ENCODE assay signal across 21 cellular contexts in the genomic region with DNA sequence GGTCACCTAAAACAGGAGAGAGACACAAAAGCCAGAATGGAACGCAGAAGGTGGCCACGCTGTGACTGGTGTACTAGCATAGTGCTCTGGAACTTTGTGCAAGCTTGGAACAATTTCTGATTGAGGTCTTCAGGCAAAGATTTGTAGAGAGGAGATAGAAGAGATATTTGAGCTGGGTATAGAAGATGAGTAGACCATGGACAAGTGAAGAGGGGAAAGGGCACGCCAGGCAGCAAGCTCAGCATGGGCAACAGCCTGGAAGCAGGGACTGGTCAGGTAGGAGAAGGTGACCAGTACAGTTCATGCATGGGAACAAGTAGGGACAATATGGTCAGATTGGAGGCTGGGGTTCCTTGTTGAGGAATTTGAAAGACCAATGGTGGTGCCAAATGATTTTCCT. TPM values are rescaled to one million over a fixed set of nuclear protein-coding genes. Genes with fewer than 3 reads are reported as not detected.
DNase-seq lines count a peak whose midpoint lies in the region; ATAC-seq, FAIRE-seq and TF ChIP-seq lines count a peak whose summit lies in the region.
"Had no signal": no experiment of that assay in that cellular context is flagged by ENCODE, and none has a peak within 500 bp of the region (broad histone marks: within the 10 kb centered on the region; RNA-seq: fewer than 3 reads in every experiment).

No MANE protein-coding gene starts in this region.

- H3K27me3 Mint-ChIP-seq in T-helper 1 cell treated with Interleukin-12 subunit alpha and Interleukin-12 subunit beta and Interleukin-4 antibody, amounts not matched to agents 30 μg/mL and 1 μg/mL, for 36 hours (ENCODE audit: low read depth): no peaks in the 10 kb centered on the region
- H3K27me3 Mint-ChIP-seq: CD4-positive, alpha-beta T cell had no signal

- no peak for TF ChIP-seq EP300 in HepG2 (IDR thresholded peaks at IDR 0.05; ENCODE audit: low read depth in 2 of 2, low read length in 2 of 2)
- TF ChIP-seq EP300 in HepG2 (CRISPR knock-in tag; IDR thresholded peaks at IDR 0.05; ENCODE audit: borderline replicate concordance): no peak

- H3K9me2 ChIP-seq in hepatocyte (replicated peaks; ENCODE audit: insufficient read depth): no peaks in the 10 kb centered on the region

- peaks cover 27% of the 10 kb centered on the region for H3K4me1 Mint-ChIP-seq in T-helper 1 cell treated with Interleukin-12 subunit alpha and Interleukin-12 subunit beta and Interleukin-4 antibody, amounts not matched to agents 30 μg/mL and 1 μg/mL, for 36 hours (ENCODE audit: low read depth)

- POLR2A ChIA-PET in HepG2 (lab: Yijun Ruan, JAX): no interaction called here

- no peak for FAIRE-seq in HepG2 (lab: Jason Lieb, UNC)
- FAIRE-seq: A549 had no signal

- no peak overlapping the region for H2AFZ ChIP-seq in HepG2 (ENCODE audit: low read length)
- H2AFZ ChIP-seq in hepatocyte: no peak overlapping the region

- CTCF ChIA-PET in HepG2 (lab: Yijun Ruan, JAX; ENCODE audit: low intra/inter-chr PET ratio, low total read pairs): no interaction called here

- no TSS peak for BruUV-seq in HepG2 (replicated peaks; lab: Mats Ljungman, UMichigan)

- peak overlapping the region; percentile 50 for H3K27ac Mint-ChIP-seq in T-helper 1 cell treated with Interleukin-12 subunit alpha and Interleukin-12 subunit beta and Interleukin-4 antibody, amounts not matched to agents 30 μg/mL and 1 μg/mL, for 36 hours
- H3K27ac Mint-ChIP-seq: CD4-positive, alpha-beta T cell had no signal

- H4K20me1 ChIP-seq in HepG2 (ENCODE audit: insufficient read depth, low read length): no peaks in the 10 kb centered on the region
- H4K20me1 ChIP-seq in hepatocyte (ENCODE audit: insufficient read depth, poor library complexity, severe bottlenecking): no peaks in the 10 kb centered on the region

- TF ChIP-seq RAD21 in HepG2 (CRISPR knock-in tag; IDR thresholded peaks at IDR 0.05): no peak

- ATAC-seq in HepG2 (no peak), right lobe of liver (no peak), psoas muscle (no peak), HG02763 (IDR thresholded peaks at IDR 0.05; ENCODE audit: unreplicated experiment) (no peak)
- ATAC-seq: A549 had no signal

- 50% methylated on average over 3 of the region's 3 CpGs for WGBS in HepG2 (ENCODE audit: low lambda C conversion rate)
- 86% methylated on average over 3 of the region's 3 CpGs for WGBS in right lobe of liver (ENCODE audit: insufficient coverage, low coverage, low lambda C conversion rate, missing lambda C conversion rate)
- WGBS in psoas muscle, 3 donors: 95 to 100% (median 95%) methylated on average over 3 of the region's 3 CpGs
- WGBS in hepatocyte (ENCODE audit: low lambda C conversion rate, missing lambda C conversion rate): 97% methylated on average over 3 of the region's 3 CpGs

- H3K36me3 ChIP-seq in HepG2 (replicated peaks in 1 of 2; ENCODE audit: control insufficient read depth in 1 of 2, insufficient read depth in 2 of 2, low read length in 2 of 2) (no peaks in the 10 kb centered on the region), right lobe of liver (no peaks in the 10 kb centered on the region), psoas muscle (ENCODE audit: insufficient read depth in 1 of 2, low read depth in 1 of 2) (peaks cover 7 to 94% of the 10 kb centered on the region in 2 donors), hepatocyte (replicated peaks; ENCODE audit: insufficient read depth, low read depth) (no peaks in the 10 kb centered on the region)

- DNase-seq in T-helper 1 cell: no peak
- DNase-seq in HepG2 (ENCODE audit: low spot score): no peak
- no peak for DNase-seq in right lobe of liver
- no peak for DNase-seq in psoas muscle
- DNase-seq in hepatocyte (ENCODE audit: low spot score): no peak
- DNase-seq: AML-193; Caco-2; CD4-positive, alpha-beta T cell; DMS153; DMS79; GDM1; GOT3; H7 had no signal

- in situ Hi-C loops in HepG2 (cut with HindIII; ENCODE audit: extremely low pct_ligation_motif_present, low pct_unique_long_range_greater_than_20kb): no loop called here

- TF ChIP-seq CTCF in HepG2 (CRISPR knock-in tag; IDR thresholded peaks at IDR 0.05) (no peak), right lobe of liver (IDR thresholded peaks at IDR 0.05) (no peak), psoas muscle (IDR thresholded peaks at IDR 0.05) (no peak), hepatocyte (IDR thresholded peaks at IDR 0.05; ENCODE audit: poor library complexity) (no peak)

- no peak overlapping the region for H3K4me3 Mint-ChIP-seq in T-helper 1 cell treated with Interleukin-12 subunit alpha and Interleukin-12 subunit beta and Interleukin-4 antibody, amounts not matched to agents 30 μg/mL and 1 μg/mL, for 36 hours
- H3K4me3 Mint-ChIP-seq: CD4-positive, alpha-beta T cell had no signal

- H3K27ac ChIP-seq in HepG2 (ENCODE audit: extremely low read length, insufficient read depth, low read length) (no peak overlapping the region), right lobe of liver (no peak overlapping the region), psoas muscle (peak overlapping the region; percentile 92), hepatocyte (no peak overlapping the region)
- H3K27ac ChIP-seq: 22Rv1, A549, C4-2B had no signal

- no peak overlapping the region for H3K9ac ChIP-seq in HepG2 (ENCODE audit: insufficient read depth, low read depth, low read length)

- H3K36me3 Mint-ChIP-seq in T-helper 1 cell treated with Interleukin-12 subunit alpha and Interleukin-12 subunit beta and Interleukin-4 antibody, amounts not matched to agents 30 μg/mL and 1 μg/mL, for 36 hours (ENCODE audit: low read depth): peaks cover 55% of the 10 kb centered on the region

- intact Hi-C loops in HepG2 (cut with micrococcal nuclease; ENCODE audit: unreplicated experiment): no loop called here
- intact Hi-C loops in right lobe of liver (cut with DNase I): loop anchor here in 1 of 2 donors (10.0 kb wide), 1 partner anchor 292 kb away; no protein-coding TSS in a partner anchor
- intact Hi-C loops in psoas muscle (cut with DNase I): no loop called here

- H3K9me3 Mint-ChIP-seq in T-helper 1 cell treated with Interleukin-12 subunit alpha and Interleukin-12 subunit beta and Interleukin-4 antibody, amounts not matched to agents 30 μg/mL and 1 μg/mL, for 36 hours: peaks cover 55% of the 10 kb centered on the region

- H3K9me3 ChIP-seq in HepG2 (ENCODE audit: low read length) (peaks cover 18% of the 10 kb centered on the region), right lobe of liver (no peaks in the 10 kb centered on the region), psoas muscle (peaks cover 4% of the 10 kb centered on the region), hepatocyte (ENCODE audit: low read depth) (no peaks in the 10 kb centered on the region)

- H3K4me2 ChIP-seq in HepG2 (ENCODE audit: low read depth, low read length) (no peak overlapping the region), hepatocyte (no peak overlapping the region)
- H3K4me2 ChIP-seq: A549 had no signal

- H3K4me3 ChIP-seq in HepG2 (replicated peaks in 1 of 3; ENCODE audit: insufficient read depth in 1 of 3, low read depth in 2 of 3, low read length in 3 of 3): no peak overlapping the region
- H3K4me3 ChIP-seq in right lobe of liver: no peak overlapping the region
- no peak overlapping the region for H3K4me3 ChIP-seq in psoas muscle
- H3K4me3 ChIP-seq in hepatocyte: no peak overlapping the region
- H3K4me3 ChIP-seq: A549 had no signal

- H3K79me2 ChIP-seq in HepG2 (ENCODE audit: insufficient read depth, low read length) (no peaks in the 10 kb centered on the region), hepatocyte (no peaks in the 10 kb centered on the region)

- TF ChIP-seq POLR2A in HepG2 (IDR thresholded peaks at IDR 0.05; ENCODE audit: insufficient read depth in 1 of 2, low read depth in 2 of 2, low read length in 2 of 2) (no peak), right lobe of liver (IDR thresholded peaks at IDR 0.05) (no peak)

- H3K27me3 ChIP-seq in HepG2 (ENCODE audit: control insufficient read depth in 1 of 2, insufficient read depth in 2 of 2, low read length in 2 of 2): peaks cover 7 to 27% of the 10 kb centered on the region in 2 experiments; a peak in 3 of 5 replicates
- no peaks in the 10 kb centered on the region for H3K27me3 ChIP-seq in right lobe of liver
- no peaks in the 10 kb centered on the region for H3K27me3 ChIP-seq in psoas muscle (ENCODE audit: insufficient read depth in 3 of 3, low read length in 2 of 3)
- no peaks in the 10 kb centered on the region for H3K27me3 ChIP-seq in hepatocyte

- peaks cover 10% of the 10 kb centered on the region for H3K4me1 ChIP-seq in HepG2 (ENCODE audit: insufficient read depth, low read length)
- no peaks in the 10 kb centered on the region for H3K4me1 ChIP-seq in right lobe of liver
- peaks cover 7% of the 10 kb centered on the region for H3K4me1 ChIP-seq in psoas muscle
- peaks cover 17% of the 10 kb centered on the region for H3K4me1 ChIP-seq in hepatocyte (ENCODE audit: insufficient read depth)
- H3K4me1 ChIP-seq: A549 had no signal

RNA-seq across cellular contexts. Expression of a gene that starts 24.4 kb away (rescaled TPM):
- total RNA-seq in HepG2 (2016; rRNA removed; fragmentation: Illumina TruSeq; extraction: Trizol): 0.04 TPM in 1 of 2 replicates, not detected in the other
- total RNA-seq in HepG2 (2016; cell fraction: cytosol; rRNA removed; fragmentation: Illumina TruSeq; extraction: Trizol; ENCODE audit: low read depth): not detected in 2 replicates
- 0.04 TPM in 1 of 2 replicates, not detected in the other for total RNA-seq in HepG2 (2016; cell fraction: insoluble cytoplasmic fraction; rRNA removed; fragmentation: Illumina TruSeq; extraction: Trizol)
- total RNA-seq in HepG2 (2016; cell fraction: membrane; rRNA removed; fragmentation: Illumina TruSeq; extraction: Trizol): 0.17 TPM in 1 of 2 replicates, not detected in the other
- total RNA-seq in HepG2 (2016; cell fraction: nucleus; rRNA removed; fragmentation: Illumina TruSeq; extraction: Trizol): 0.06 TPM in 1 of 2 replicates, not detected in the other
- 0.01 and 0.22 TPM in 2 replicates for polyA plus RNA-seq in HepG2 (2011; rRNA removed)
- 0.01 and 0.06 TPM in 2 replicates for polyA plus RNA-seq in HepG2 (2011; cell fraction: cytosol; rRNA removed)
- polyA plus RNA-seq in HepG2 (2011; cell fraction: nucleus; rRNA removed): 0.32 and 0.33 TPM in 2 replicates
- polyA plus RNA-seq in HepG2 (2012): 0.07 and 0.23 TPM in 2 replicates
- polyA plus RNA-seq in HepG2 (2016; cell fraction: cytosol; fragmentation: Illumina TruSeq; extraction: Trizol; ENCODE audit: low read depth): not detected in 2 replicates
- 0.03 TPM in 1 of 2 replicates, not detected in the other for polyA plus RNA-seq in HepG2 (2016; cell fraction: insoluble cytoplasmic fraction; fragmentation: Illumina TruSeq; extraction: Trizol; ENCODE audit: low read depth)
- not detected in 2 replicates for polyA plus RNA-seq in HepG2 (2016; cell fraction: membrane; fragmentation: Illumina TruSeq; extraction: Trizol; ENCODE audit: low read depth)
- polyA plus RNA-seq in HepG2 (2016; cell fraction: nucleus; fragmentation: Illumina TruSeq; extraction: Trizol; ENCODE audit: insufficient read depth, low read depth): not detected in 2 replicates
- polyA minus RNA-seq in HepG2 (2011; rRNA and poly(A)+ RNA removed; ENCODE audit: low replicate concordance): 0.05 and 0.08 TPM in 2 replicates
- polyA minus RNA-seq in HepG2 (2011; cell fraction: cytosol; rRNA and poly(A)+ RNA removed): not detected in 2 replicates
- polyA minus RNA-seq in HepG2 (2011; cell fraction: nucleus; rRNA and poly(A)+ RNA removed): 0.13 and 0.99 TPM in 2 replicates
- under 1 TPM in 5 of 6 experiments, not detected in 1; 0.04 to 0.56 (median 0.07) TPM for total RNA-seq in right lobe of liver
- 100 to 1,000 TPM; 273 to 434 (median 349) TPM for total RNA-seq in psoas muscle
- 100 to 1,000 TPM in 2 of 3 donors, 10 to 100 TPM in 1; 79.3 to 224 (median 109) TPM for polyA plus RNA-seq in psoas muscle
- 0.04 and 0.23 TPM in 2 replicates for total RNA-seq in hepatocyte
- not detected in 2 replicates for polyA plus RNA-seq in hepatocyte
- total RNA-seq: Daoy, HT-29 had no signal
- polyA plus RNA-seq: BJ had no signal

Comparison
In these comparisons a context has a peak if more than half of its experiments do, and no peak if none do; other contexts are left out.
1. RNA of a gene that starts 24.4 kb away (total RNA-seq): 273 to 434 TPM in psoas muscle; 0.04 to 0.23 TPM in hepatocyte, 0.04 to 0.56 TPM in right lobe of liver and 0.04 to 0.17 TPM in HepG2; every median in the first group is over 100 times any median in the second.